30 cellular contexts compared by ENCODE assay signal in the genomic region with DNA sequence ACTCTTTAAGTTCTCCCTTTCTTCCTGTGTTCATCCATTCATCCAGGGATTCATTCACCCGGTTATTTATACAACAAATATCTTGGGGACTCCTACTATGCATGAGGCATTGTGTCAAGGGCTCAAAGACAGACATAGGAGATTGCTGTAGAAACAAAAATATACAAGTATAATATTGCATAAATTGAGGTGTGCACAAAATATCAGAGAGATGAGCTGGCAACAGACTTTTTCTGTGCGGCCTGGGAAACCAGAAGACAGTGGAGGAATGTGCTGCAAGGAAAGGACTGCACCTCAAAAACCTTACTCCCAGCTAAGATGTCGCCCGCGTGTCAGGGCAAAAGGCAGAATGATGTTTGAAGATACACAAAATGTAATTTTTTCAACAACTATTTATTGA. TPM values are rescaled to one million over a fixed set of nuclear protein-coding genes. Genes with fewer than 3 reads are reported as not detected.
"Had no signal": no experiment of that assay in that cellular context is flagged by ENCODE, and none has a peak within 500 bp of the region (broad histone marks: within the 10 kb centered on the region; RNA-seq: fewer than 3 reads in every experiment).

No MANE protein-coding gene starts in this region.

- H3K4me3 Mint-ChIP-seq: activated CD4-positive, alpha-beta T cell treated with anti-CD3 and anti-CD28 coated beads for 36 hours; activated naive CD8-positive, alpha-beta T cell; activated T-cell treated with anti-CD3 and anti-CD28 coated beads, Interleukin-2, amount 50 U/mL, for 4 hours; natural killer cell; stimulated activated memory B cell treated with anti-CD40 and anti-IgM and Interleukin-4, amounts not matched to agents 10 μg/mL and 1 μg/mL and 100 μg/mL, for 72 hours; WTC11 had no signal

- H3K9me3 ChIP-seq: stomach, suprapubic skin, tibial nerve had no signal

- H3K9me3 Mint-ChIP-seq: activated T-cell treated with anti-CD3 and anti-CD28 coated beads, Interleukin-2, amount 50 U/mL, for 4 hours; activated T-helper 2 cell treated with anti-CD3 and anti-CD28 coated beads, Interferon-gamma antibody, Interleukin-2, Interleukin-4, amounts not matched to agents 10 μg/mL and 5 μg/mL and 100 μg/mL, durations not matched to agents 14 hours and 24 hours and 36 hours; natural killer cell; stimulated activated memory B cell treated with anti-CD40 and anti-IgM and Interleukin-4, amounts not matched to agents 10 μg/mL and 1 μg/mL and 100 μg/mL, for 72 hours; WTC11 had no signal

- H3K27ac ChIP-seq: cardiac muscle cell, stomach, suprapubic skin, tibial nerve had no signal

- H3K4me1 ChIP-seq: stomach, suprapubic skin, tibial nerve had no signal

- H3K36me3 Mint-ChIP-seq: activated naive CD8-positive, alpha-beta T cell; natural killer cell; stimulated activated memory B cell treated with anti-CD40 and anti-IgM and Interleukin-4, amounts not matched to agents 10 μg/mL and 1 μg/mL and 100 μg/mL, for 72 hours; WTC11 had no signal

- H3K27me3 ChIP-seq: tibial nerve had no signal

- H3K4me3 ChIP-seq: cardiac muscle cell, smooth muscle cell, stomach, suprapubic skin, tibial nerve had no signal

- H3K4me1 Mint-ChIP-seq: activated CD4-positive, alpha-beta T cell treated with anti-CD3 and anti-CD28 coated beads for 36 hours; natural killer cell; stimulated activated memory B cell treated with anti-CD40 and anti-IgM and Interleukin-4, amounts not matched to agents 10 μg/mL and 1 μg/mL and 100 μg/mL, for 72 hours had no signal

- ATAC-seq: activated CD4-positive, alpha-beta T cell treated with anti-CD3 and anti-CD28 coated beads for 36 hours; activated T-cell treated with anti-CD3 and anti-CD28 coated beads, Interleukin-2, amount 50 U/mL, for 4 hours; left ventricle myocardium superior; natural killer cell; sciatic nerve; stimulated activated memory B cell treated with anti-CD40 and anti-IgM and Interleukin-4, amounts not matched to agents 10 μg/mL and 1 μg/mL and 100 μg/mL, for 72 hours; WTC11 had no signal

- H3K4me2 ChIP-seq: smooth muscle cell had no signal

- H3K27ac Mint-ChIP-seq: activated CD4-positive, alpha-beta T cell treated with anti-CD3 and anti-CD28 coated beads for 36 hours; activated naive CD8-positive, alpha-beta T cell; activated T-helper 2 cell treated with anti-CD3 and anti-CD28 coated beads, Interferon-gamma antibody, Interleukin-2, Interleukin-4, amounts not matched to agents 10 μg/mL and 5 μg/mL and 100 μg/mL, durations not matched to agents 14 hours and 24 hours and 36 hours; natural killer cell; stimulated activated memory B cell treated with anti-CD40 and anti-IgM and Interleukin-4, amounts not matched to agents 10 μg/mL and 1 μg/mL and 100 μg/mL, for 72 hours; WTC11 had no signal

- H3K36me3 ChIP-seq: cardiac muscle cell, stomach, suprapubic skin, tibial nerve had no signal

- DNase-seq: activated CD4-positive, alpha-beta T cell treated with anti-CD3 and anti-CD28 coated beads for 36 hours; activated CD4-positive, alpha-beta T cell treated with anti-CD3 and anti-CD28 coated beads, Interleukin-2, amount 50 U/mL, for 4 hours; activated CD8-positive, alpha-beta memory T cell treated with anti-CD3 and anti-CD28 coated beads for 24 hours; activated CD8-positive, alpha-beta memory T cell treated with anti-CD3 and anti-CD28 coated beads, Interleukin-2, amount 50 U/mL, for 48 hours; activated naive CD4-positive, alpha-beta T cell; activated T-cell treated with anti-CD3 and anti-CD28 coated beads, Interleukin-2, amount 50 U/mL, for 4 hours; erythroblast; foreskin fibroblast; left ventricle myocardium superior; midbrain; natural killer cell; stimulated activated CD4-positive, alpha-beta T cell treated with anti-CD3 and anti-CD28 coated beads, Interleukin-15, amount 100 ng/mL, for 24 hours; stomach; T1000 had no signal

RNA-seq across cellular contexts. Expression of a gene that starts 9.6 kb away (rescaled TPM):
- total RNA-seq: activated CD4-positive, alpha-beta T cell treated with anti-CD3 and anti-CD28 coated beads for 36 hours; activated T-cell treated with anti-CD3 and anti-CD28 coated beads, Interleukin-2, amount 50 U/mL, for 4 hours; activated T-helper 2 cell treated with anti-CD3 and anti-CD28 coated beads, Interferon-gamma antibody, Interleukin-2, Interleukin-4, amounts not matched to agents 10 μg/mL and 5 μg/mL and 100 μg/mL, durations not matched to agents 14 hours and 24 hours and 36 hours; cardiac muscle cell; cerebellum; fibroblast of lung; glomerular endothelial cell; kidney epithelial cell; left ventricle myocardium superior; natural killer cell; osteoblast; posterior vena cava; renal cortical epithelial cell; sciatic nerve; smooth muscle cell; stomach; tibial nerve; WTC11 had no signal
- polyA plus RNA-seq: cardiac muscle cell, fibroblast of lung, smooth muscle cell, stomach had no signal
